In genomic region chr20:50520222-50520877, GRCh38 we compare ENCODE assay signal across 9 cellular contexts. TPM values are rescaled to one million over a fixed set of nuclear protein-coding genes. Genes with fewer than 3 reads are reported as not detected.
DNase-seq lines count a peak whose midpoint lies in the region; ATAC-seq, FAIRE-seq and TF ChIP-seq lines count a peak whose summit lies in the region.
"Had no signal": no experiment of that assay in that cellular context is flagged by ENCODE, and none has a peak within 500 bp of the region (broad histone marks: within the 10 kb centered on the region; RNA-seq: fewer than 3 reads in every experiment).

No MANE protein-coding gene starts in this region.

- H3K27me3 ChIP-seq in colonic mucosa: no peaks in the 10 kb centered on the region
- H3K27me3 ChIP-seq in H7 (ENCODE audit: control insufficient read depth, insufficient read depth, low read length): no peaks in the 10 kb centered on the region

- no peaks in the 10 kb centered on the region for H3K9me3 ChIP-seq in colonic mucosa

- peak overlapping the region; percentile 75 for H3K27ac ChIP-seq in colonic mucosa

- H3K27ac Mint-ChIP-seq in WTC11: peak overlapping the region; percentile 78

- intact Hi-C loops in colonic mucosa (cut with DNase I): no loop called here

- peaks cover 23% of the 10 kb centered on the region for H3K4me1 ChIP-seq in colonic mucosa

- H3K36me3 Mint-ChIP-seq in WTC11: no peaks in the 10 kb centered on the region

- H3K36me3 ChIP-seq in colonic mucosa (no peaks in the 10 kb centered on the region), H7 (replicated peaks; ENCODE audit: control insufficient read depth, insufficient read depth, low read length) (no peaks in the 10 kb centered on the region)

- H3K4me3 ChIP-seq in colonic mucosa (no peak overlapping the region), H7 (ENCODE audit: insufficient read depth, low read depth, low read length) (no peak overlapping the region)

- POLR2A ChIA-PET in WTC11 (lab: Charles Lee): no interaction called here

- peaks cover 13% of the 10 kb centered on the region for H3K4me1 Mint-ChIP-seq in WTC11

- H3K4me3 Mint-ChIP-seq in WTC11: no peak overlapping the region
- H3K4me3 Mint-ChIP-seq: neural crest cell had no signal

- DNase-seq in GM19239 (ENCODE audit: insufficient read length, low spot score) (no peak), WTC11 (ENCODE audit: low spot score) (no peak), colonic mucosa (no peak), GF-D8 (lab: John Stamatoyannopoulos, UW) (no peak), H7 (no peak)
- DNase-seq in stimulated activated CD4-positive, alpha-beta T cell treated with anti-CD3 and anti-CD28 coated beads, Interleukin-2, amount 100 ng/mL, for 48 hours: peak; percentile 28 to 43

- H3K27me3 Mint-ChIP-seq in WTC11 (ENCODE audit: low read depth): no peaks in the 10 kb centered on the region

- CTCF ChIA-PET in WTC11 (lab: Charles Lee): interaction anchor here (1.7 kb wide), 1 partner anchor 56 kb away, joined by 4 read pairs; no protein-coding TSS in a partner anchor

- ATAC-seq in WTC11 (no peak), GM18520 (IDR thresholded peaks at IDR 0.05; ENCODE audit: unreplicated experiment) (no peak), HG03108 (IDR thresholded peaks at IDR 0.05; ENCODE audit: unreplicated experiment) (no peak)

- no peaks in the 10 kb centered on the region for H3K9me3 Mint-ChIP-seq in WTC11
- H3K9me3 Mint-ChIP-seq: neural crest cell had no signal

- TF ChIP-seq CTCF in WTC11 (IDR thresholded peaks at IDR 0.05): no peak
- TF ChIP-seq CTCF in colonic mucosa (IDR thresholded peaks at IDR 0.05): no peak

- no peak overlapping the region for H3K9ac ChIP-seq in colonic mucosa (ENCODE audit: low read depth in 2 of 2, low read length in 2 of 2)

- FAIRE-seq in GM19239 (lab: Jason Lieb, UNC): peak; percentile 86

TF ChIP-seq in WTC11, 78 proteins besides CTCF, POLR2A, EP300 and RAD21 (continues in another document):
- TF ChIP-seq ZBTB43 (CRISPR knock-in tag; IDR thresholded peaks at IDR 0.05) (no peak), FOXP1 (CRISPR knock-in tag; IDR thresholded peaks at IDR 0.05; ENCODE audit: borderline replicate concordance) (no peak), AFF4 (CRISPR knock-in tag; IDR thresholded peaks at IDR 0.05; ENCODE audit: borderline replicate concordance) (no peak), ETV6 (CRISPR knock-in tag; IDR thresholded peaks at IDR 0.05) (no peak), GABPB1 (CRISPR knock-in tag; IDR thresholded peaks at IDR 0.05) (no peak), TEAD4 (CRISPR knock-in tag; IDR thresholded peaks at IDR 0.05) (no peak), NFE2L1 (CRISPR knock-in tag; IDR thresholded peaks at IDR 0.05) (no peak), CDX4 (CRISPR knock-in tag; IDR thresholded peaks at IDR 0.05; ENCODE audit: borderline replicate concordance) (no peak), E2F4 (CRISPR knock-in tag; IDR thresholded peaks at IDR 0.05; ENCODE audit: borderline replicate concordance, low read depth) (no peak), ZNF532 (CRISPR knock-in tag; IDR thresholded peaks at IDR 0.05; ENCODE audit: borderline replicate concordance) (no peak), PREB (CRISPR knock-in tag; IDR thresholded peaks at IDR 0.05; ENCODE audit: borderline replicate concordance) (no peak), KAT7 (CRISPR knock-in tag; IDR thresholded peaks at IDR 0.05; ENCODE audit: borderline replicate concordance) (no peak), RELA (CRISPR knock-in tag; IDR thresholded peaks at IDR 0.05; ENCODE audit: borderline replicate concordance) (no peak)

RNA-seq across cellular contexts. Expression of gene PTPN1, which starts 10.2 kb away (rescaled TPM):
- 23.4 to 29.4 TPM (median 25.3 TPM) in 3 replicates for total RNA-seq in WTC11 (2021)
- total RNA-seq in colonic mucosa: 10 to 100 TPM; 33.2 to 37.9 TPM
- total RNA-seq in H7 (2014; rRNA removed; shearing (Covaris generic)): 33.0 and 38.7 TPM in 2 replicates

Comparison
In these comparisons a context has a peak if more than half of its experiments do, and no peak if none do; other contexts are left out.
1. DNase-seq: peak in stimulated activated CD4-positive, alpha-beta T cell treated with anti-CD3 and anti-CD28 coated beads, Interleukin-2, amount 100 ng/mL, for 48 hours (2 of 2); none in GM19239 (single experiment), WTC11 (single experiment), colonic mucosa (single experiment), GF-D8 (single experiment) and H7 (single experiment).